13 cellular contexts compared by ENCODE assay signal in the genomic region with DNA sequence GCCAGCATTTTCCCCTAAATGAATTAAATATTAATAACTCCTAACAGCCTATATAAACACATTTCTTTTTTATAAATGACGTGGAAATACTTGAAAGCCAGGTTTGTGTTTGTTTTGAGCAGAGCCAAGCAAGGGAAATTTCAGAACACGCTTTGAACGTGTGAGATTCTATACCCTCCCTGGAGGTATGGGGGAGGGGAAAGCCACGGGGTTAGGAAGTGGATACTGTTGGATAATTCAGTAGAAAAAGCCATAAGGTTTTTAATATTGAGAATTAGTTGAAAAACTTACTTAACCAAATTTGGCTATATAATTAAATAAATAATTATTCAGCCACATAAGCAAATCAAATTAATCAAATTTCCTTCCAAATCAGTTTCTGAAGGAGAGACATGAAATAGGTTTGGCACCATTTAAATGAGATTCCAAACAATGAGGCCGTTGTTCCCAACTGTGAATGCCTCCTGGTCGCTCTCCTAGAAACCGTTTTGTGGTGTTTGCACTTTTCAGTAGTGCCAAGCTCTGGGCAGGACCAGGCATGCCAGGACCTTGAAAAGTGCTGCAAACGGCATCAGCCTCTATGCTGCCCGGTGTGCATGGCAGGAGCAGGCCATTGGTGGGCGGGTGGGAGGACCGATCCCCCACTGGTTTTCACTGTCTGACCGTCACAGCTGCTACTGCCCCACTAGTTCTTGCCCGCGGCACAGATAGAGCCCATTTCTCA.
DNase-seq lines count a peak whose midpoint lies in the region; ATAC-seq and TF ChIP-seq lines count a peak whose summit lies in the region.
"Had no signal": no experiment of that assay in that cellular context is flagged by ENCODE, and none has a peak within 500 bp of the region (broad histone marks: within the 10 kb centered on the region; RNA-seq: fewer than 3 reads in every experiment).

No MANE protein-coding gene starts in this region.

- H3K27ac ChIP-seq in endodermal cell (ENCODE audit: low read depth, low read length), result no peak overlapping the region
- H3K27ac ChIP-seq: vagina had no signal

- no peaks in the 10 kb centered on the region for H3K4me1 Mint-ChIP-seq in endodermal cell
- no peaks in the 10 kb centered on the region for H3K4me1 Mint-ChIP-seq in activated CD4-positive, alpha-beta T cell treated with anti-CD3 and anti-CD28 coated beads, Interleukin-2, amount 10 ng/mL, durations not matched to agents 24 days and 14 days

- peaks cover 6% of the 10 kb centered on the region for H3K9me3 ChIP-seq in endodermal cell (ENCODE audit: control insufficient read depth, low read length)
- H3K9me3 ChIP-seq: vagina had no signal

- H3K27ac Mint-ChIP-seq in endodermal cell, result no peak overlapping the region
- H3K27ac Mint-ChIP-seq in activated CD4-positive, alpha-beta T cell treated with anti-CD3 and anti-CD28 coated beads, Interleukin-2, amount 10 ng/mL, durations not matched to agents 24 days and 14 days, result no peak overlapping the region

- no peak for TF ChIP-seq CTCF in endodermal cell (conservative IDR thresholded peaks at IDR 0.05)

- H3K27me3 Mint-ChIP-seq in endodermal cell (ENCODE audit: insufficient read depth), result no peaks in the 10 kb centered on the region
- no peaks in the 10 kb centered on the region for H3K27me3 Mint-ChIP-seq in activated CD4-positive, alpha-beta T cell treated with anti-CD3 and anti-CD28 coated beads, Interleukin-2, amount 10 ng/mL, durations not matched to agents 24 days and 14 days

- 56 to 82% methylated on average over 8 to 14 of the region's 14 CpGs for WGBS in endodermal cell (ENCODE audit: insufficient coverage in 1 of 2, insufficient read length in 1 of 2), 2 experiments

- DNase-seq in HT-29 (ENCODE audit: low spot score), result peak; percentile 27
- peak; percentile 99 for DNase-seq in NCI-H526 (lab: John Stamatoyannopoulos, UW)
- DNase-seq in endodermal cell, result peak; percentile 63
- peak; percentile 77 for DNase-seq in pons (ENCODE audit: low spot score)
- no peak for DNase-seq in activated CD4-positive, alpha-beta T cell treated with anti-CD3 and anti-CD28 coated beads, Interleukin-2, amount 10 ng/mL, durations not matched to agents 24 days and 14 days
- no peak for DNase-seq in effector CD8-positive, alpha-beta T cell (lab: John Stamatoyannopoulos, UW)
- DNase-seq: activated effector memory CD4-positive, alpha-beta T cell treated with Interleukin-2 at 50 U/mL for 16 hours; NCI-H187 treated with DMSO at 0.1 percent for 48 hours; stimulated activated CD4-positive, alpha-beta T cell treated with anti-CD3 and anti-CD28 coated beads, Interleukin-4, amount 100 ng/mL, for 24 hours; T-helper 9 cell had no signal

- no peak overlapping the region for H3K4me3 Mint-ChIP-seq in endodermal cell
- no peak overlapping the region for H3K4me3 Mint-ChIP-seq in activated CD4-positive, alpha-beta T cell treated with anti-CD3 and anti-CD28 coated beads, Interleukin-2, amount 10 ng/mL, durations not matched to agents 24 days and 14 days

- H3K4me3 ChIP-seq in endodermal cell (ENCODE audit: low read length), result no peak overlapping the region
- H3K4me3 ChIP-seq: vagina had no signal

- no peaks in the 10 kb centered on the region for H3K36me3 ChIP-seq in endodermal cell (ENCODE audit: control insufficient read depth, insufficient read depth, low read length)
- H3K36me3 ChIP-seq: vagina had no signal

- no peaks in the 10 kb centered on the region for H3K4me1 ChIP-seq in endodermal cell (ENCODE audit: control insufficient read depth, insufficient read depth, low read length)

- ATAC-seq in HG03095 (IDR thresholded peaks at IDR 0.05; ENCODE audit: unreplicated experiment) (no peak), GM19328 (IDR thresholded peaks at IDR 0.05; ENCODE audit: unreplicated experiment) (no peak)

- H3K9me3 Mint-ChIP-seq in endodermal cell, result peaks cover 50% of the 10 kb centered on the region
- no peaks in the 10 kb centered on the region for H3K9me3 Mint-ChIP-seq in activated CD4-positive, alpha-beta T cell treated with anti-CD3 and anti-CD28 coated beads, Interleukin-2, amount 10 ng/mL, durations not matched to agents 24 days and 14 days

- intact Hi-C loops in activated CD4-positive, alpha-beta T cell treated with anti-CD3 and anti-CD28 coated beads, Interleukin-2, amount 10 ng/mL, durations not matched to agents 24 days and 14 days (cut with micrococcal nuclease), result no loop called here

- H3K9ac ChIP-seq in endodermal cell (ENCODE audit: extremely low read depth, low read length, poor library complexity, severe bottlenecking), result no peak overlapping the region

- H3K27me3 ChIP-seq in endodermal cell (ENCODE audit: control insufficient read depth, insufficient read depth, low read length, poor library complexity, severe bottlenecking), result no peaks in the 10 kb centered on the region
- H3K27me3 ChIP-seq: vagina had no signal

- no peaks in the 10 kb centered on the region for H3K36me3 Mint-ChIP-seq in endodermal cell (ENCODE audit: low read depth)
- no peaks in the 10 kb centered on the region for H3K36me3 Mint-ChIP-seq in activated CD4-positive, alpha-beta T cell treated with anti-CD3 and anti-CD28 coated beads, Interleukin-2, amount 10 ng/mL, durations not matched to agents 24 days and 14 days (ENCODE audit: low read depth)

Comparison
In these comparisons a context has a peak if more than half of its experiments do, and no peak if none do; other contexts are left out.
1. DNase-seq: peak in HT-29 (single experiment), NCI-H526 (2 of 2), endodermal cell (single experiment) and pons (single experiment); none in activated CD4-positive, alpha-beta T cell treated with anti-CD3 and anti-CD28 coated beads, Interleukin-2, amount 10 ng/mL, durations not matched to agents 24 days and 14 days (single experiment) and effector CD8-positive, alpha-beta T cell (single experiment).